In the genomic region with DNA sequence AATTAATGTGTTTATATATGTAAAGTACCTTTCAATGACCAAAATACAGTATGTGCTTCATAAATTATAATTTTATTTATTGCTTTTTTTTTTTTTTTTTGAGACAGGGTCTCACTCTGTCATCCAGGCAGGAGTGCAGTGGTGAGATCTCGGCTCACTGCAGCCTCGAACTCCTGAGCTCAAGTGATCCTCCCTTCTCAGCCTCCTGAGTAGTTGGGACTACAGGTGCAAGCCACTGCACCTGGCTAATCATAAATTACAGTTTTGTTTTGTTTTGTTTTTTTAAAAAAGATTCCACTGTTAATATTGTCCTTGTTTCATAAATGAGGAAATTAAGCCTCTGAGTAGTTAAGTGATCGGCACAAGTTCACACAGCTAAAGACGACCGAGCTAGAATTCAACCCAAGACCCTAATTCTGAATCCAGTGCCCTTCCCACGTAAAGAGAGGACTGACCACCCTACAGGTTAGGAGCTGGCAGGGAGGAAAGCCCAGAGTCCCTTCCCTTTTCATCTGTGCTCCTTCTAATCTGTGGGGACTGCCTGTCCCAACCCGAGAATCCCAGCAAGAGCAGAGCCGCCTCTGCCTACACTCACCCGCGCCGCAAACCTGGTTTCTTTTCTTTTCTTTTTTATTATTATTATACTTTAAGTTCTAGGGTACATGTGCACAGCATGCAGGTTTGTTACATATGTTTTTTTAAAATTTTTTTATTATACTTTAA, we compare ENCODE assay signal across 8 cellular contexts. TPM values are rescaled to one million over a fixed set of nuclear protein-coding genes. Genes with fewer than 3 reads are reported as not detected.
DNase-seq lines count a peak whose midpoint lies in the region; ATAC-seq, FAIRE-seq and TF ChIP-seq lines count a peak whose summit lies in the region.

No MANE protein-coding gene starts in this region.

- intact Hi-C loops in Panc1 (cut with micrococcal nuclease; ENCODE audit: unreplicated experiment) (loop anchor here (5.0 kb wide), 1 partner anchor 144 kb away; no protein-coding TSS in a partner anchor), endothelial cell of umbilical vein (cut with micrococcal nuclease) (loop anchor here (1.0 to 5.0 kb wide), 2 partner anchors 34 to 142 kb away; a partner anchor contains a TSS), psoas muscle (cut with DNase I) (no loop called here)

- no peak for TF ChIP-seq CTCF in Panc1 (IDR thresholded peaks at IDR 0.05)
- no peak for TF ChIP-seq CTCF in endothelial cell of umbilical vein (IDR thresholded peaks at IDR 0.05; ENCODE audit: extremely low read depth in 1 of 2, insufficient read depth in 1 of 2, low read depth in 1 of 2, low read length in 2 of 2)
- no peak for TF ChIP-seq CTCF in psoas muscle (IDR thresholded peaks at IDR 0.05)

- no peaks in the 10 kb centered on the region for H3K9me3 ChIP-seq in Panc1 (ENCODE audit: control insufficient read depth, insufficient read depth, low read depth, low read length)
- H3K9me3 ChIP-seq in endothelial cell of umbilical vein (replicated peaks; ENCODE audit: control insufficient read depth, insufficient read depth, low read length) = no peaks in the 10 kb centered on the region
- H3K9me3 ChIP-seq in psoas muscle = no peaks in the 10 kb centered on the region

- POLR2A ChIA-PET in Panc1 (lab: Charles Lee) = interaction anchor here (0.6 kb wide), 1 partner anchor 162 kb away, joined by 9 read pairs; a partner anchor contains a TSS
- POLR2A ChIA-PET in endothelial cell of umbilical vein (lab: Charles Lee) = interaction anchor here (1.1 to 1.5 kb wide), 2 partner anchors 9 to 168 kb away, joined by 3 to 4 read pairs; a partner anchor contains a TSS

- no peak for TF ChIP-seq POLR2A in endothelial cell of umbilical vein (IDR thresholded peaks at IDR 0.05; ENCODE audit: low read depth, low read length)

- H3K9ac ChIP-seq in endothelial cell of umbilical vein (replicated peaks; ENCODE audit: extremely low read depth, insufficient read depth, low read length) = peak overlapping the region; percentile 37

- DNase-seq in Panc1 (ENCODE audit: low read depth, low spot score) (no peak), endothelial cell of umbilical vein (ENCODE audit: low read depth, low spot score) (peak; percentile 10), psoas muscle (no peak), AG08395 (ENCODE audit: low spot score) (no peak), epidermal melanocyte (ENCODE audit: insufficient read length, low spot score) (no peak), RCC 7860 (ENCODE audit: low spot score) (no peak)

- H3K36me3 ChIP-seq in Panc1 (ENCODE audit: control insufficient read depth, insufficient read depth, low read length) = no peaks in the 10 kb centered on the region
- no peaks in the 10 kb centered on the region for H3K36me3 ChIP-seq in endothelial cell of umbilical vein (ENCODE audit: control insufficient read depth in 2 of 2, extremely low read depth in 1 of 2, insufficient read depth in 2 of 2, low read length in 2 of 2)
- H3K36me3 ChIP-seq in psoas muscle (ENCODE audit: insufficient read depth in 1 of 2, low read depth in 1 of 2) = no peaks in the 10 kb centered on the region

- peak overlapping the region; percentile 90 for H2AFZ ChIP-seq in endothelial cell of umbilical vein (ENCODE audit: low read depth, low read length)

- peak; percentile 13 for ATAC-seq in GM19438 (IDR thresholded peaks at IDR 0.05; ENCODE audit: low read depth, unreplicated experiment)
- ATAC-seq in Panc1 = peak; percentile 72
- peak in 3 of 4 donors; percentile 19 to 35 (median 33) for ATAC-seq in psoas muscle
- no peak for ATAC-seq in GM19324 (IDR thresholded peaks at IDR 0.05; ENCODE audit: low FRiP score, unreplicated experiment)

- FAIRE-seq in endothelial cell of umbilical vein (lab: Jason Lieb, UNC) (peak; percentile 31), RCC 7860 (lab: Jason Lieb, UNC) (no peak)

- 48 to 57% (median 50%) methylated on average over 11 of the region's 11 CpGs for WGBS in psoas muscle, 3 donors

- no peaks in the 10 kb centered on the region for H3K27me3 ChIP-seq in Panc1 (ENCODE audit: control insufficient read depth, insufficient read depth, low read length)
- H3K27me3 ChIP-seq in endothelial cell of umbilical vein (ENCODE audit: control insufficient read depth in 2 of 2, insufficient read depth in 2 of 2, low read length in 2 of 2) = no peaks in the 10 kb centered on the region
- H3K27me3 ChIP-seq in psoas muscle (ENCODE audit: insufficient read depth in 3 of 3, low read length in 2 of 3) = peaks cover 0 to 2% (median 1%) of the 10 kb centered on the region in 3 donors

- dilution Hi-C loops in endothelial cell of umbilical vein (cut with MboI; ENCODE audit: extremely low pct_ligation_motif_present, low sequenced_read_pairs) = no loop called here

- H3K79me2 ChIP-seq in endothelial cell of umbilical vein (ENCODE audit: control insufficient read depth, insufficient read depth, low read length) = no peaks in the 10 kb centered on the region

- peak overlapping the region; percentile 30 to 50 for H3K4me3 ChIP-seq in Panc1 (ENCODE audit: low read depth in 2 of 2, low read length in 2 of 2)
- peak overlapping the region in 1 of 3 experiments; percentile 19 for H3K4me3 ChIP-seq in endothelial cell of umbilical vein (replicated peaks in 1 of 3; ENCODE audit: insufficient read depth in 1 of 3, low read depth in 1 of 3, low read length in 3 of 3)
- H3K4me3 ChIP-seq in psoas muscle = peak overlapping the region; percentile 63

- BruUV-seq in Panc1 (replicated peaks; lab: Mats Ljungman, UMichigan) (no TSS peak), endothelial cell of umbilical vein (replicated peaks; lab: Mats Ljungman, UMichigan) (no TSS peak)

- CTCF ChIA-PET in Panc1 (lab: Charles Lee) = interaction anchor here (0.6 to 1.2 kb wide), 6 partner anchors 37 to 162 kb away, joined by 3 to 4 read pairs (median 4); a partner anchor contains a TSS
- CTCF ChIA-PET in endothelial cell of umbilical vein (lab: Charles Lee) = interaction anchor here (0.9 to 11.2 kb wide), 20 partner anchors 9 to 302 kb away, joined by 3 to 200 read pairs (median 5); a partner anchor contains a TSS

- H3K4me1 ChIP-seq in Panc1 (ENCODE audit: control insufficient read depth, insufficient read depth, low read length) (peaks cover 3% of the 10 kb centered on the region; the same call in 1 of the 2 replicates), endothelial cell of umbilical vein (ENCODE audit: control insufficient read depth, extremely low read depth, insufficient read depth, low read length) (peaks cover 3% of the 10 kb centered on the region), psoas muscle (no peaks in the 10 kb centered on the region)

- peak overlapping the region; percentile 63 for H3K4me2 ChIP-seq in endothelial cell of umbilical vein (ENCODE audit: insufficient read depth, low read length)

- H3K9me1 ChIP-seq in endothelial cell of umbilical vein (replicated peaks; ENCODE audit: control insufficient read depth, extremely low read depth, insufficient read depth, low read length) = no peaks in the 10 kb centered on the region

- H4K20me1 ChIP-seq in endothelial cell of umbilical vein (replicated peaks; ENCODE audit: control insufficient read depth, extremely low read depth, insufficient read depth, low read length) = no peaks in the 10 kb centered on the region

- in situ Hi-C loops in Panc1 (cut with HindIII; ENCODE audit: low pct_unique_long_range_greater_than_20kb, low sequenced_read_pairs) = no loop called here

- H3K27ac ChIP-seq in Panc1 (ENCODE audit: low read length) (peak overlapping the region; percentile 57; the same call in 1 of the 2 replicates), endothelial cell of umbilical vein (ENCODE audit: insufficient read depth, low read depth, low read length) (no peak overlapping the region), psoas muscle (no peak overlapping the region)

RNA-seq across cellular contexts. Expression of a gene that starts 8.5 kb away (rescaled TPM):
- total RNA-seq in Panc1 (2021; ENCODE audit: unreplicated experiment) = 0.26 TPM
- 0.24 TPM for polyA plus RNA-seq in Panc1 (2012; ENCODE audit: insufficient read length)
- total RNA-seq in endothelial cell of umbilical vein = 0.18 TPM in 1 of 2 replicates, not detected in the other
- 0.14 and 0.21 TPM in 2 replicates for polyA plus RNA-seq in endothelial cell of umbilical vein
- polyA plus RNA-seq in endothelial cell of umbilical vein (2011; cell fraction: cytosol; rRNA removed) = 0.10 and 0.13 TPM in 2 replicates
- polyA plus RNA-seq in endothelial cell of umbilical vein (2011; cell fraction: nucleus; rRNA removed) = 0.10 TPM in 1 of 2 replicates, not detected in the other
- 0.09 TPM in 1 of 2 replicates, not detected in the other for polyA plus RNA-seq in endothelial cell of umbilical vein (2012)
- polyA minus RNA-seq in endothelial cell of umbilical vein = 0.13 and 0.92 TPM in 2 replicates
- polyA minus RNA-seq in endothelial cell of umbilical vein (2011; cell fraction: cytosol; rRNA and poly(A)+ RNA removed) = not detected
- polyA minus RNA-seq in endothelial cell of umbilical vein (2011; cell fraction: nucleus; rRNA and poly(A)+ RNA removed) = not detected in 2 replicates
- total RNA-seq in psoas muscle = 1 to 10 TPM in 1 of 4 donors, under 1 TPM in 2, not detected in 1; 0.13 to 1.1 (median 0.22) TPM
- polyA plus RNA-seq in psoas muscle = under 1 TPM in 2 of 3 donors, not detected in 1; 0.03 to 0.13 TPM

RNA-seq across cellular contexts. Expression of a gene that starts 8.9 kb away (rescaled TPM):
- total RNA-seq in Panc1 (2021; ENCODE audit: unreplicated experiment) (82.5 TPM), endothelial cell of umbilical vein (42.0 and 58.9 TPM in 2 replicates), psoas muscle (10 to 100 TPM; 17.0 to 19.3 (median 17.6) TPM)
- 61.0 TPM for polyA plus RNA-seq in Panc1 (2012; ENCODE audit: insufficient read length)
- polyA plus RNA-seq in endothelial cell of umbilical vein (3.2 and 5.3 TPM in 2 replicates), psoas muscle (10 to 100 TPM in 1 of 3 donors, 1 to 10 TPM in 2; 4.2 to 13.2 (median 7.4) TPM)
- polyA plus RNA-seq in endothelial cell of umbilical vein (2011; cell fraction: cytosol; rRNA removed) = 10.9 and 11.7 TPM in 2 replicates
- polyA plus RNA-seq in endothelial cell of umbilical vein (2011; cell fraction: nucleus; rRNA removed) = 36.9 and 43.3 TPM in 2 replicates
- 23.7 and 31.8 TPM in 2 replicates for polyA plus RNA-seq in endothelial cell of umbilical vein (2012)
- 18.7 and 21.7 TPM in 2 replicates for polyA minus RNA-seq in endothelial cell of umbilical vein
- 13.5 TPM for polyA minus RNA-seq in endothelial cell of umbilical vein (2011; cell fraction: cytosol; rRNA and poly(A)+ RNA removed)
- 19.2 and 19.6 TPM in 2 replicates for polyA minus RNA-seq in endothelial cell of umbilical vein (2011; cell fraction: nucleus; rRNA and poly(A)+ RNA removed)

RNA-seq across cellular contexts. Expression of a gene that starts 34.7 kb away (rescaled TPM):
- total RNA-seq in Panc1 (2021; ENCODE audit: unreplicated experiment) (58.6 TPM), endothelial cell of umbilical vein (31.5 and 48.4 TPM in 2 replicates), psoas muscle (100 to 1,000 TPM in 2 of 4 donors, 10 to 100 TPM in 2; 67.3 to 120 (median 85.8) TPM)
- 37.5 TPM for polyA plus RNA-seq in Panc1 (2012; ENCODE audit: insufficient read length)
- polyA plus RNA-seq in endothelial cell of umbilical vein (20.0 and 21.6 TPM in 2 replicates), psoas muscle (100 to 1,000 TPM in 2 of 3 donors, 10 to 100 TPM in 1; 71.8 to 129 (median 118) TPM)
- polyA plus RNA-seq in endothelial cell of umbilical vein (2011; cell fraction: cytosol; rRNA removed) = 18.4 and 20.4 TPM in 2 replicates
- 76.3 and 86.5 TPM in 2 replicates for polyA plus RNA-seq in endothelial cell of umbilical vein (2011; cell fraction: nucleus; rRNA removed)
- 24.9 and 33.9 TPM in 2 replicates for polyA plus RNA-seq in endothelial cell of umbilical vein (2012)
- polyA minus RNA-seq in endothelial cell of umbilical vein = 42.0 and 57.5 TPM in 2 replicates
- polyA minus RNA-seq in endothelial cell of umbilical vein (2011; cell fraction: cytosol; rRNA and poly(A)+ RNA removed) = 10.2 TPM
- polyA minus RNA-seq in endothelial cell of umbilical vein (2011; cell fraction: nucleus; rRNA and poly(A)+ RNA removed) = 45.4 and 58.9 TPM in 2 replicates

Comparison
In these comparisons a context has a peak if more than half of its experiments do, and no peak if none do; other contexts are left out.
1. intact Hi-C loops: an anchor here in Panc1 (5.0 kb wide) and endothelial cell of umbilical vein (1.0 to 5.0 kb wide); none called in psoas muscle.